18 cellular contexts compared by ENCODE assay signal in the genomic region with DNA sequence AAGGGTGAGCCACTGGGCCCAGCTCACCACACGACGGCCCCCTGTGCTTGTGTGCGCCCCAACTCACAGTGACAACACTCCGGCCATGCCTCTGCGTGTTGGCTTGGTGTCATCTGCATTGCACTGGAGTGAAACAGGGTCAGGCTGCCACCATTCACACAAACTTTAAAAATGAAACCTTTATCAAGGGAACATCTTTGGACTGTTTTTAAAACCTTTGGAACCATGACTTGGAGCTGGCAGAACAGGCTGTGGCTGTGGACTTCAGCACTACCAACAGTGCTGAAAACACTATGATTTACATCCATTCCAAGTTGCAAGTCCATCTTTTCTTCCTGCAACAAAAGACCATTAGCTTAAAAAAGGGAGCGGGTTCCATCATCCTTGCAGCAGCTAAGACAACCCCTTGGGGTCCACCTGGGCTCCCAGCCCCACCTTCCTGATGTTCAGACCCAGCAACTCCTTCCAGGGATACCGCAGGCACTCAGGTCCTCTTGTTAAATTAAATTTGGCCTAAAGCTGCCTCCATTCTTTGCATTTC. TPM values are rescaled to one million over a fixed set of nuclear protein-coding genes. Genes with fewer than 3 reads are reported as not detected.
DNase-seq lines count a peak whose midpoint lies in the region; ATAC-seq and TF ChIP-seq lines count a peak whose summit lies in the region.
"Had no signal": no experiment of that assay in that cellular context is flagged by ENCODE, and none has a peak within 500 bp of the region (broad histone marks: within the 10 kb centered on the region; RNA-seq: fewer than 3 reads in every experiment).

No MANE protein-coding gene starts in this region.

- H3K9me3 ChIP-seq in hepatocyte (ENCODE audit: low read depth) = no peaks in the 10 kb centered on the region
- H3K9me3 ChIP-seq: BLaER1 treated with 17β-estradiol and CSF1 and Interleukin-3, amounts not matched to agents 10 nM and 100 nM; Caco-2 had no signal

- no peak overlapping the region for H3K4me3 ChIP-seq in hepatocyte
- H3K4me3 ChIP-seq: BLaER1 treated with 17β-estradiol and CSF1 and Interleukin-3, amounts not matched to agents 10 nM and 100 nM had no signal

- no peak overlapping the region for H3K27ac Mint-ChIP-seq in osteocyte (ENCODE audit: unreplicated experiment)

- peak overlapping the region; percentile 23; the same call in 1 of the 2 replicates for H3K27ac ChIP-seq in C4-2B
- no peak overlapping the region for H3K27ac ChIP-seq in hepatocyte
- H3K27ac ChIP-seq: BLaER1 treated with 17β-estradiol and CSF1 and Interleukin-3, amounts not matched to agents 10 nM and 100 nM had no signal

- peaks cover 31% of the 10 kb centered on the region for H3K36me3 Mint-ChIP-seq in osteocyte (ENCODE audit: unreplicated experiment)

- H3K9me3 Mint-ChIP-seq in osteocyte (ENCODE audit: unreplicated experiment) = no peaks in the 10 kb centered on the region

- no peak overlapping the region for H3K4me3 Mint-ChIP-seq in osteocyte (ENCODE audit: unreplicated experiment)

- no peaks in the 10 kb centered on the region for H3K36me3 ChIP-seq in hepatocyte (replicated peaks; ENCODE audit: insufficient read depth, low read depth)

- H3K9me2 ChIP-seq in hepatocyte (replicated peaks; ENCODE audit: insufficient read depth) = no peaks in the 10 kb centered on the region

- no peaks in the 10 kb centered on the region for H3K27me3 Mint-ChIP-seq in osteocyte (ENCODE audit: unreplicated experiment)

- H3K27me3 ChIP-seq in hepatocyte = no peaks in the 10 kb centered on the region
- H3K27me3 ChIP-seq: BLaER1 treated with 17β-estradiol and CSF1 and Interleukin-3, amounts not matched to agents 10 nM and 100 nM had no signal

- peaks cover 5% of the 10 kb centered on the region for H3K4me1 Mint-ChIP-seq in osteocyte (ENCODE audit: unreplicated experiment)

- no peaks in the 10 kb centered on the region for H3K79me2 ChIP-seq in hepatocyte

- peaks cover 4% of the 10 kb centered on the region for H3K4me1 ChIP-seq in hepatocyte (ENCODE audit: insufficient read depth)

- no peaks in the 10 kb centered on the region for H4K20me1 ChIP-seq in hepatocyte (ENCODE audit: insufficient read depth, poor library complexity, severe bottlenecking)

- H3K4me2 ChIP-seq in hepatocyte = no peak overlapping the region
- H3K4me2 ChIP-seq: BLaER1 treated with 17β-estradiol and CSF1 and Interleukin-3, amounts not matched to agents 10 nM and 100 nM had no signal

- WGBS in hepatocyte (ENCODE audit: low lambda C conversion rate, missing lambda C conversion rate) = 90% methylated on average over 7 of the region's 7 CpGs

- H2AFZ ChIP-seq in hepatocyte = no peak overlapping the region

- TF ChIP-seq CTCF in C4-2B (conservative IDR thresholded peaks at IDR 0.05) (no peak), hepatocyte (IDR thresholded peaks at IDR 0.05; ENCODE audit: poor library complexity) (no peak), osteocyte (IDR thresholded peaks at IDR 0.05) (no peak)

- no peak for ATAC-seq in GM21529 (IDR thresholded peaks at IDR 0.05; ENCODE audit: unreplicated experiment)
- ATAC-seq: Panc1 had no signal

- DNase-seq in Daoy (ENCODE audit: low read depth) = peak; percentile 0
- DNase-seq in hepatocyte (ENCODE audit: low spot score) = peak; percentile 3
- peak; percentile 70 for DNase-seq in osteocyte (ENCODE audit: extremely low spot score, unreplicated experiment)
- no peak for DNase-seq in NCI-H526 treated with DMSO at 0.1 percent for 48 hours (lab: John Stamatoyannopoulos, UW)
- DNase-seq in DMS 273 (lab: John Stamatoyannopoulos, UW; ENCODE audit: unreplicated experiment) = no peak
- DNase-seq: Caco-2, DMS79, GDM1, NCI-H1105 treated with DMSO at 0.1 percent for 48 hours, NCI-H1930, NCI-H2171, NCI-H446 treated with DMSO at 0.1 percent for 48 hours, NCI-H774, SHP77 had no signal

RNA-seq across cellular contexts. Expression of a gene that starts 25.6 kb away (rescaled TPM):
- 22.6 and 27.3 TPM in 2 replicates for total RNA-seq in Daoy (2014; rRNA removed; shearing (Covaris generic))
- total RNA-seq in hepatocyte = 25.5 and 30.7 TPM in 2 replicates
- 54.4 and 57.7 TPM in 2 replicates for polyA plus RNA-seq in hepatocyte
- total RNA-seq in osteocyte = 62.7 and 63.7 TPM in 2 replicates

Comparison
In these comparisons a context has a peak if more than half of its experiments do, and no peak if none do; other contexts are left out.
1. DNase-seq: peak in Daoy (single experiment), hepatocyte (single experiment) and osteocyte (single experiment); none in NCI-H526 treated with DMSO at 0.1 percent for 48 hours (single experiment) and DMS 273 (single experiment).